In genomic region chr4:53713767-53714166, GRCh38 we compare ENCODE assay signal across 24 cellular contexts.
"Had no signal": no experiment of that assay in that cellular context is flagged by ENCODE, and none has a peak within 500 bp of the region (broad histone marks: within the 10 kb centered on the region; RNA-seq: fewer than 3 reads in every experiment).

No MANE protein-coding gene starts in this region.

- H3K36me3 ChIP-seq: brain microvascular endothelial cell, right atrium auricular region, spleen, suprapubic skin, tibial artery, upper lobe of right lung had no signal

- FAIRE-seq: astrocyte had no signal

- H3K9me3 ChIP-seq: right atrium auricular region, spleen, suprapubic skin, tibial artery, upper lobe of right lung had no signal

- DNase-seq: activated CD4-positive, alpha-beta memory T cell treated with anti-CD3 and anti-CD28 coated beads, Interleukin-2, amount 10 ng/mL, durations not matched to agents 7 days and 5 days; activated CD4-positive, alpha-beta T cell treated with anti-CD3 and anti-CD28 coated beads for 1 hour; activated CD4-positive, alpha-beta T cell treated with anti-CD3 and anti-CD28 coated beads, Interleukin-2, amount 10 ng/mL, durations not matched to agents 7 days and 5 days; activated gamma-delta T cell treated with Interleukin-2 at 50 U/mL for 16 hours; activated naive CD4-positive, alpha-beta T cell treated with anti-CD3 and anti-CD28 coated beads, Interleukin-2, amount 50 U/mL, for 16 hours; activated T-cell treated with anti-CD3 and anti-CD28 coated beads, Interleukin-2, amount 50 U/mL, for 4 hours; amniotic stem cell; cortex of kidney; effector memory CD8-positive, alpha-beta T cell; erythroblast; head of caudate nucleus; hypothalamus; immature natural killer cell; midbrain; naive thymus-derived CD4-positive, alpha-beta T cell; spleen; stimulated activated naive CD4-positive, alpha-beta T cell; T-helper 2 cell; tibial artery; upper lobe of right lung had no signal

- H3K4me1 ChIP-seq: right atrium auricular region, upper lobe of right lung had no signal

- H3K4me3 ChIP-seq: right atrium auricular region, spleen, suprapubic skin, tibial artery, upper lobe of right lung had no signal

- H3K27me3 ChIP-seq: brain microvascular endothelial cell, right atrium auricular region, spleen, suprapubic skin, tibial artery, upper lobe of right lung had no signal

- H3K27ac ChIP-seq: brain microvascular endothelial cell, right atrium auricular region, spleen, suprapubic skin, upper lobe of right lung had no signal
